25 cellular contexts compared by ENCODE assay signal in the genomic region with DNA sequence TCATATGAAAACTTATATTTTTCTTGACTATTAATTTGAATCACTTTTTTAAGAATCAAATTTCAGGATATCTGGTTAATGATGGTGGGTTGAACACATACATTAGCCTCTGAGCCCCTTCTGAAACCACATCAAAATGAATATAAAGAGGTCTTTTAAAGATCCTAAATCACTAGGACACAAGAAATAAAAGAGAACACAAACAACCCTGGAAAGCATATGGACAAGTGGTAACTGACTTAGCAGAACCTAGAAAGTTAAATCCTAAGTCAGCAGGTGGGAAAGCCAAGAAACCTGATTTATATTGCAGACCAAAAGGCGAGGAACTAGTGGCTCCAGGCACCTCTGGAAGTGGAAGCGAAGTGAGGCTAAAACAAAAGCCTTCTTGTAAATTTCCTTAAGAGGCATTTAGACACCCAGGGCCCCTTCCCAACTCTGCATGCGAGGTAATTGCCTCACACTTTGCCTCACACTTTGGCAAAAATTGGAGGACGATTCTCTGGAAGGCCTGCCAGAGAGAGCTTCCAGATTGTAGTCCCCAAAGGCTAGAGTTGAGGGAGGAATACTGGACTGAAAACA.
"Had no signal": no experiment of that assay in that cellular context is flagged by ENCODE, and none has a peak within 500 bp of the region (broad histone marks: within the 10 kb centered on the region; RNA-seq: fewer than 3 reads in every experiment).

No MANE protein-coding gene starts in this region.

- H3K4me3 ChIP-seq: esophagus muscularis mucosa, gastroesophageal sphincter, lung, prostate gland, right lobe of liver, suprapubic skin, thyroid gland had no signal

- H2AFZ ChIP-seq: parathyroid adenoma had no signal

- H3K36me3 Mint-ChIP-seq: naive thymus-derived CD8-positive, alpha-beta T cell; stimulated activated effector memory CD8-positive, alpha-beta T cell treated with anti-CD3 and anti-CD28 coated beads, Interleukin-12 subunit alpha, Interleukin-12 subunit beta, amount 100 ng/mL, for 72 hours; type B pancreatic cell had no signal

- DNase-seq: effector memory CD8-positive, alpha-beta T cell; foreskin fibroblast; glutamatergic neuron; kidney; left cardiac atrium; left ventricle myocardium superior; naive thymus-derived CD8-positive, alpha-beta T cell; occipital lobe; retina; right lobe of liver; stimulated activated CD4-positive, alpha-beta T cell treated with anti-CD3 and anti-CD28 coated beads, Interleukin-4, amount 100 ng/mL, for 1 hour; stimulated activated CD8-positive, alpha-beta memory T cell treated with anti-CD3 and anti-CD28 coated beads, Interleukin-4, amount 100 ng/mL, for 48 hours; stimulated activated naive CD8-positive, alpha-beta T cell treated with anti-CD3 and anti-CD28 coated beads, Interleukin-15, Interleukin-2, amounts not matched to agents 100 U/mL and 50 U/mL, for 24 hours; thyroid gland had no signal

- H3K4me1 ChIP-seq: gastroesophageal sphincter, parathyroid adenoma, prostate gland, right lobe of liver, suprapubic skin, thyroid gland had no signal

- H3K4me3 Mint-ChIP-seq: dendritic cell treated with granulocyte-macrophage colony-stimulating factor and Interleukin-4, amounts not matched to agents 40 ng/mL and 50 ng/mL, for 4 days; effector memory CD8-positive, alpha-beta T cell; naive thymus-derived CD8-positive, alpha-beta T cell; neural crest cell; stimulated activated effector memory CD8-positive, alpha-beta T cell treated with anti-CD3 and anti-CD28 coated beads, Interleukin-12 subunit alpha, Interleukin-12 subunit beta, amount 100 ng/mL, for 72 hours; type B pancreatic cell had no signal

- H3K27ac ChIP-seq: epithelial cell of prostate, esophagus muscularis mucosa, gastroesophageal sphincter, parathyroid adenoma, prostate gland, right lobe of liver, suprapubic skin, thyroid gland had no signal

- H3K9me3 ChIP-seq: esophagus muscularis mucosa, gastroesophageal sphincter, prostate gland, right lobe of liver, suprapubic skin, thyroid gland had no signal

- H3K79me2 ChIP-seq: parathyroid adenoma had no signal

- H3K9me3 Mint-ChIP-seq: dendritic cell treated with granulocyte-macrophage colony-stimulating factor and Interleukin-4, amounts not matched to agents 40 ng/mL and 50 ng/mL, for 4 days; effector memory CD8-positive, alpha-beta T cell; naive thymus-derived CD8-positive, alpha-beta T cell; neural crest cell; stimulated activated effector memory CD8-positive, alpha-beta T cell treated with anti-CD3 and anti-CD28 coated beads, Interleukin-12 subunit alpha, Interleukin-12 subunit beta, amount 100 ng/mL, for 72 hours; type B pancreatic cell had no signal

- H3K27ac Mint-ChIP-seq: dendritic cell treated with granulocyte-macrophage colony-stimulating factor and Interleukin-4, amounts not matched to agents 40 ng/mL and 50 ng/mL, for 4 days; effector memory CD8-positive, alpha-beta T cell; naive thymus-derived CD8-positive, alpha-beta T cell; stimulated activated effector memory CD8-positive, alpha-beta T cell treated with anti-CD3 and anti-CD28 coated beads, Interleukin-12 subunit alpha, Interleukin-12 subunit beta, amount 100 ng/mL, for 72 hours; type B pancreatic cell had no signal

- H3K27me3 ChIP-seq: esophagus muscularis mucosa, gastroesophageal sphincter, right lobe of liver, suprapubic skin, thyroid gland had no signal

- ATAC-seq: effector memory CD8-positive, alpha-beta T cell; gastroesophageal sphincter; left cardiac atrium; left ventricle myocardium superior; naive thymus-derived CD8-positive, alpha-beta T cell; right lobe of liver; stimulated activated effector memory CD8-positive, alpha-beta T cell treated with anti-CD3 and anti-CD28 coated beads, Interleukin-12 subunit alpha, Interleukin-12 subunit beta, amount 100 ng/mL, for 72 hours; stimulated activated naive CD8-positive, alpha-beta T cell treated with anti-CD3 and anti-CD28 coated beads, Interleukin-15, Interleukin-2, amounts not matched to agents 100 U/mL and 50 U/mL, for 24 hours had no signal

- H3K36me3 ChIP-seq: esophagus muscularis mucosa, gastroesophageal sphincter, prostate gland, right lobe of liver, suprapubic skin, thyroid gland had no signal

- H3K27me3 Mint-ChIP-seq: dendritic cell treated with granulocyte-macrophage colony-stimulating factor and Interleukin-4, amounts not matched to agents 40 ng/mL and 50 ng/mL, for 4 days; effector memory CD8-positive, alpha-beta T cell; naive thymus-derived CD8-positive, alpha-beta T cell; type B pancreatic cell had no signal

- H3K4me1 Mint-ChIP-seq: neural crest cell; stimulated activated effector memory CD8-positive, alpha-beta T cell treated with anti-CD3 and anti-CD28 coated beads, Interleukin-12 subunit alpha, Interleukin-12 subunit beta, amount 100 ng/mL, for 72 hours had no signal

- H3K9ac ChIP-seq: parathyroid adenoma had no signal
